Comparison of ENCODE assay signal across 1 cellular context in the genomic region with DNA sequence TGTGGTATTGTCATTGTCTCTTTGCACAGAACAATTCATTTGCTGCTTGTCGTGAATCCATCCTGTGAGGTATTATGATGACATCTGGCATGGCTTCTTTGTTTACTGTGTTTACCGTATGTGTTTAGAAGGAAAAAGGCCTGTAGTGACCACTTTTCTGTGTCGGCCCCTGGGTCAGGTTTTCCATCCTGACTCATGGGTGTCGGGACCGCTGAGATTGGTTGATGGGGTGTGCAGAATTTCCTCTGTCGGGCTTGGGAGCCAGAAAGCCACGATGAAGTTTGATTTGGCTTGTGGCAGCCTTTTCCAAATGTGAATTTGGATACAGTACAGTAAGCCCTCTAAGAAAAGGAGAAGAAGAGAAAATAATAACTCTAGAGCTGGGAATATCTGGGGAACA.
TF ChIP-seq lines count a peak whose summit lies in the region.

No MANE protein-coding gene starts in this region.

TF ChIP-seq in HCT116, 20 proteins besides CTCF, POLR2A, EP300 and RAD21 (continued from another document):
- no peak for TF ChIP-seq YY1 (IDR thresholded peaks at IDR 0.05; ENCODE audit: extremely low read depth, insufficient replicate concordance, low read depth, low read length)
- TF ChIP-seq, protein P1, sequence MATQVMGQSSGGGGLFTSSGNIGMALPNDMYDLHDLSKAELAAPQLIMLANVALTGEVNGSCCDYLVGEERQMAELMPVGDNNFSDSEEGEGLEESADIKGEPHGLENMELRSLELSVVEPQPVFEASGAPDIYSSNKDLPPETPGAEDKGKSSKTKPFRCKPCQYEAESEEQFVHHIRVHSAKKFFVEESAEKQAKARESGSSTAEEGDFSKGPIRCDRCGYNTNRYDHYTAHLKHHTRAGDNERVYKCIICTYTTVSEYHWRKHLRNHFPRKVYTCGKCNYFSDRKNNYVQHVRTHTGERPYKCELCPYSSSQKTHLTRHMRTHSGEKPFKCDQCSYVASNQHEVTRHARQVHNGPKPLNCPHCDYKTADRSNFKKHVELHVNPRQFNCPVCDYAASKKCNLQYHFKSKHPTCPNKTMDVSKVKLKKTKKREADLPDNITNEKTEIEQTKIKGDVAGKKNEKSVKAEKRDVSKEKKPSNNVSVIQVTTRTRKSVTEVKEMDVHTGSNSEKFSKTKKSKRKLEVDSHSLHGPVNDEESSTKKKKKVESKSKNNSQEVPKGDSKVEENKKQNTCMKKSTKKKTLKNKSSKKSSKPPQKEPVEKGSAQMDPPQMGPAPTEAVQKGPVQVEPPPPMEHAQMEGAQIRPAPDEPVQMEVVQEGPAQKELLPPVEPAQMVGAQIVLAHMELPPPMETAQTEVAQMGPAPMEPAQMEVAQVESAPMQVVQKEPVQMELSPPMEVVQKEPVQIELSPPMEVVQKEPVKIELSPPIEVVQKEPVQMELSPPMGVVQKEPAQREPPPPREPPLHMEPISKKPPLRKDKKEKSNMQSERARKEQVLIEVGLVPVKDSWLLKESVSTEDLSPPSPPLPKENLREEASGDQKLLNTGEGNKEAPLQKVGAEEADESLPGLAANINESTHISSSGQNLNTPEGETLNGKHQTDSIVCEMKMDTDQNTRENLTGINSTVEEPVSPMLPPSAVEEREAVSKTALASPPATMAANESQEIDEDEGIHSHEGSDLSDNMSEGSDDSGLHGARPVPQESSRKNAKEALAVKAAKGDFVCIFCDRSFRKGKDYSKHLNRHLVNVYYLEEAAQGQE (IDR thresholded peaks at IDR 0.05; ENCODE audit: low read depth) = no peak
- TF ChIP-seq EGR1 (IDR thresholded peaks at IDR 0.05; ENCODE audit: low read depth) = no peak
- no peak for TF ChIP-seq EZH2phosphoT487 (IDR thresholded peaks at IDR 0.05; ENCODE audit: borderline replicate concordance)
- TF ChIP-seq SP1 (IDR thresholded peaks at IDR 0.05; ENCODE audit: low read depth) = no peak
- no peak for TF ChIP-seq SIN3A (IDR thresholded peaks at IDR 0.05; ENCODE audit: low read depth)
- TF ChIP-seq, protein P2, sequence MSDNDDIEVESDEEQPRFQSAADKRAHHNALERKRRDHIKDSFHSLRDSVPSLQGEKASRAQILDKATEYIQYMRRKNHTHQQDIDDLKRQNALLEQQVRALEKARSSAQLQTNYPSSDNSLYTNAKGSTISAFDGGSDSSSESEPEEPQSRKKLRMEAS (IDR thresholded peaks at IDR 0.05) = no peak
- no peak for TF ChIP-seq FOSL1 (IDR thresholded peaks at IDR 0.05; ENCODE audit: low read depth)
- TF ChIP-seq ZNF274 (IDR thresholded peaks at IDR 0.05; ENCODE audit: low read depth, low read length) = no peak
- no peak for TF ChIP-seq POLR2AphosphoS5 (IDR thresholded peaks at IDR 0.05; ENCODE audit: low read depth, low read length)
